Comparison of ENCODE assay signal across 20 cellular contexts in genomic region chr3:10873415-10873814, GRCh38. TPM values are rescaled to one million over a fixed set of nuclear protein-coding genes. Genes with fewer than 3 reads are reported as not detected.
A peak's percentile ranks its signal among the peaks of the same experiment; 100 is the strongest.
DNase-seq lines count a peak whose midpoint lies in the region; ATAC-seq, FAIRE-seq and TF ChIP-seq lines count a peak whose summit lies in the region.
"Had no signal": no experiment of that assay in that cellular context is flagged by ENCODE, and none has a peak within 500 bp of the region (broad histone marks: within the 10 kb centered on the region; RNA-seq: fewer than 3 reads in every experiment).

No MANE protein-coding gene starts in this region.

- no peak overlapping the region for H2BK20ac ChIP-seq in H1 (ENCODE audit: low read length)

- H3K23ac ChIP-seq in H1 (ENCODE audit: insufficient read length), result no peak overlapping the region

- H3K56ac ChIP-seq in H1 (replicated peaks; ENCODE audit: insufficient read length, low read depth, low read length), result no peak overlapping the region

- H3K36me3 ChIP-seq in H1 (ENCODE audit: control insufficient read depth in 2 of 4, insufficient read depth in 4 of 4, low read length in 3 of 4), result no peaks in the 10 kb centered on the region
- no peaks in the 10 kb centered on the region for H3K36me3 ChIP-seq in naive thymus-derived CD4-positive, alpha-beta T cell (ENCODE audit: control insufficient read depth in 2 of 3, insufficient read depth in 3 of 3, low read length in 3 of 3)

- H4K91ac ChIP-seq in H1 (replicated peaks; ENCODE audit: insufficient read length, low read length), result no peak overlapping the region

- no peak overlapping the region for H2BK5ac ChIP-seq in H1 (ENCODE audit: low read depth, low read length)

- H3K79me1 ChIP-seq in H1 (ENCODE audit: low read depth, low read length), result no peaks in the 10 kb centered on the region

- no peaks in the 10 kb centered on the region for H3K4me1 ChIP-seq in H1 (replicated peaks in 1 of 4; ENCODE audit: control insufficient read depth in 3 of 4, insufficient read depth in 4 of 4, low read length in 3 of 4)
- H3K4me1 ChIP-seq in naive thymus-derived CD4-positive, alpha-beta T cell (ENCODE audit: control insufficient read depth in 2 of 2, insufficient read depth in 2 of 2, low read length in 2 of 2), result no peaks in the 10 kb centered on the region
- H3K4me1 ChIP-seq: A549, Caco-2 had no signal

- no peak overlapping the region for H3K4me3 Mint-ChIP-seq in stimulated activated naive CD8-positive, alpha-beta T cell treated with anti-CD3 and anti-CD28 coated beads, Interleukin-15, amount 100 ng/mL, for 72 hours
- H3K4me3 Mint-ChIP-seq in naive thymus-derived CD4-positive, alpha-beta T cell, result no peak overlapping the region
- H3K4me3 Mint-ChIP-seq: CD4-positive, CD25-positive, alpha-beta regulatory T cell; CD8-positive, alpha-beta T cell; H9 had no signal

- H3K4me1 Mint-ChIP-seq in stimulated activated naive CD8-positive, alpha-beta T cell treated with anti-CD3 and anti-CD28 coated beads, Interleukin-15, amount 100 ng/mL, for 72 hours, result no peaks in the 10 kb centered on the region
- peaks cover 0 to 2% (median 0%) of the 10 kb centered on the region in 7 donors for H3K4me1 Mint-ChIP-seq in naive thymus-derived CD4-positive, alpha-beta T cell
- H3K4me1 Mint-ChIP-seq: CD4-positive, CD25-positive, alpha-beta regulatory T cell had no signal

- no peak overlapping the region for H4K5ac ChIP-seq in H1 (ENCODE audit: insufficient read length, low read depth, low read length)

- H3K18ac ChIP-seq in H1 (ENCODE audit: extremely low read depth, low read length), result no peak overlapping the region

- H2BK120ac ChIP-seq in H1 (replicated peaks; ENCODE audit: low read depth, low read length), result no peak overlapping the region

- H3K9ac ChIP-seq in H1 (replicated peaks in 1 of 4; ENCODE audit: extremely low read depth in 1 of 4, low read depth in 3 of 4, low read length in 3 of 4), result no peak overlapping the region

- no peak overlapping the region for H3K14ac ChIP-seq in H1 (ENCODE audit: insufficient read length)

- H3K23me2 ChIP-seq in H1 (ENCODE audit: low read depth, low read length), result peaks cover 2% of the 10 kb centered on the region; the same call in 1 of the 2 replicates

- no peak overlapping the region for H3K4ac ChIP-seq in H1 (replicated peaks; ENCODE audit: insufficient read length, low read depth, low read length)

- H2BK12ac ChIP-seq in H1 (ENCODE audit: low read depth, low read length), result no peak overlapping the region

- H2AK5ac ChIP-seq in H1 (ENCODE audit: low read depth, low read length), result no peak overlapping the region

- H3K27me3 ChIP-seq in H1 (replicated peaks in 1 of 4; ENCODE audit: control insufficient read depth in 3 of 4, extremely low read depth in 1 of 4, insufficient read depth in 3 of 4, low read length in 3 of 4), result peaks cover 41 to 88% (median 74%) of the 10 kb centered on the region in 4 experiments
- H3K27me3 ChIP-seq in naive thymus-derived CD4-positive, alpha-beta T cell (ENCODE audit: control insufficient read depth in 2 of 2, insufficient read depth in 2 of 2, low read length in 2 of 2), result no peaks in the 10 kb centered on the region

- H4K8ac ChIP-seq in H1 (ENCODE audit: extremely low read depth, insufficient read depth, low read length), result no peak overlapping the region

- no peak overlapping the region for H3K27ac ChIP-seq in H1 (ENCODE audit: low read depth, low read length)
- H3K27ac ChIP-seq in naive thymus-derived CD4-positive, alpha-beta T cell (ENCODE audit: low read depth, low read length), result no peak overlapping the region
- H3K27ac ChIP-seq: A549, C4-2B had no signal

- DNase-seq in stimulated activated naive CD8-positive, alpha-beta T cell treated with anti-CD3 and anti-CD28 coated beads, Interleukin-15, amount 100 ng/mL, for 72 hours, result no peak
- DNase-seq in stimulated activated naive CD8-positive, alpha-beta T cell treated with anti-CD3 and anti-CD28 coated beads, Interleukin-15, Interleukin-2, amounts not matched to agents 100 U/mL and 50 U/mL, for 24 hours, result no peak
- DNase-seq in H1 (ENCODE audit: low read depth in 1 of 2, low spot score in 2 of 2) (no peak), ACHN (no peak), NCI-H69 (lab: John Stamatoyannopoulos, UW) (no peak)
- no peak for DNase-seq in naive thymus-derived CD4-positive, alpha-beta T cell
- DNase-seq: 8988T; Caco-2; CD4-positive, CD25-positive, alpha-beta regulatory T cell; CD8-positive, alpha-beta T cell; DMS153; DND-41; H9 had no signal

- POLR2A ChIA-PET in H1 (lab: Charles Lee; ENCODE audit: partially characterized antibody), result no interaction called here
- POLR2A ChIA-PET in naive thymus-derived CD4-positive, alpha-beta T cell (lab: Charles Lee), result no interaction called here

- 89 to 100% methylated on average over 4 to 5 of the region's 5 CpGs for WGBS in H1 (ENCODE audit: extremely low coverage in 1 of 2, insufficient coverage in 1 of 2, insufficient read length in 1 of 2, insufficient replicate concordance in 2 of 2, low coverage in 1 of 2, low lambda C conversion rate in 2 of 2, missing lambda C conversion rate in 1 of 2), 2 experiments

- H3K36me3 Mint-ChIP-seq in naive thymus-derived CD4-positive, alpha-beta T cell, result no peaks in the 10 kb centered on the region
- H3K36me3 Mint-ChIP-seq: CD4-positive, CD25-positive, alpha-beta regulatory T cell; CD8-positive, alpha-beta T cell had no signal

- no peaks in the 10 kb centered on the region for H3K9me3 ChIP-seq in H1 (ENCODE audit: insufficient read depth in 2 of 2, low read depth in 1 of 2, low read length in 1 of 2)
- H3K9me3 ChIP-seq in naive thymus-derived CD4-positive, alpha-beta T cell (ENCODE audit: control insufficient read depth in 2 of 3, low read length in 3 of 3), result no peaks in the 10 kb centered on the region
- H3K9me3 ChIP-seq: A549, Caco-2 had no signal

- H3K4me3 ChIP-seq in H1 (ENCODE audit: extremely low read depth in 1 of 4, insufficient read depth in 2 of 4, low read depth in 3 of 4, low read length in 4 of 4), result no peak overlapping the region
- no peak overlapping the region for H3K4me3 ChIP-seq in naive thymus-derived CD4-positive, alpha-beta T cell (ENCODE audit: low read length)
- H3K4me3 ChIP-seq: A549 had no signal

- H4K20me1 ChIP-seq in H1 (replicated peaks in 1 of 2; ENCODE audit: control insufficient read depth in 1 of 2, insufficient read depth in 2 of 2, low read length in 2 of 2), result peaks cover 0 to 4% of the 10 kb centered on the region in 2 experiments

- no peak for FAIRE-seq in H1 (lab: Jason Lieb, UNC)
- FAIRE-seq: A549, G401.6, GM12892 had no signal

- intact Hi-C loops in naive thymus-derived CD4-positive, alpha-beta T cell (cut with micrococcal nuclease), result no loop called here

- in situ Hi-C loops in ACHN (cut with HindIII; ENCODE audit: low pct_ligation_motif_present, low pct_unique_long_range_greater_than_20kb, low sequenced_read_pairs), result no loop called here

- no peak overlapping the region for H2AFZ ChIP-seq in H1 (ENCODE audit: low read length)

- no peak overlapping the region for H3K4me2 ChIP-seq in H1 (ENCODE audit: insufficient read depth in 1 of 2, low read depth in 2 of 2, low read length in 2 of 2)
- H3K4me2 ChIP-seq: A549 had no signal

- H3K9me3 Mint-ChIP-seq in stimulated activated naive CD8-positive, alpha-beta T cell treated with anti-CD3 and anti-CD28 coated beads, Interleukin-15, amount 100 ng/mL, for 72 hours, result no peaks in the 10 kb centered on the region
- H3K9me3 Mint-ChIP-seq in naive thymus-derived CD4-positive, alpha-beta T cell, result peaks cover 0 to 7% (median 0%) of the 10 kb centered on the region in 11 donors
- H3K9me3 Mint-ChIP-seq: CD8-positive, alpha-beta T cell; H9 had no signal

- no peak overlapping the region for H2BK15ac ChIP-seq in H1 (ENCODE audit: low read length)

- TF ChIP-seq POLR2A in H1 (IDR thresholded peaks at IDR 0.05; ENCODE audit: control extremely low read depth in 1 of 2, low read depth in 2 of 2, low read length in 2 of 2), result no peak

- H3K79me2 ChIP-seq in H1 (ENCODE audit: control insufficient read depth in 1 of 2, insufficient read depth in 2 of 2, low read length in 2 of 2), result no peaks in the 10 kb centered on the region

- peak; percentile 33 for ATAC-seq in stimulated activated naive CD8-positive, alpha-beta T cell treated with anti-CD3 and anti-CD28 coated beads, Interleukin-15, amount 100 ng/mL, for 72 hours
- no peak for ATAC-seq in stimulated activated naive CD8-positive, alpha-beta T cell treated with anti-CD3 and anti-CD28 coated beads, Interleukin-15, Interleukin-2, amounts not matched to agents 100 U/mL and 50 U/mL, for 24 hours
- ATAC-seq in naive thymus-derived CD4-positive, alpha-beta T cell, result peak; percentile 36
- no peak for ATAC-seq in HG03196 (IDR thresholded peaks at IDR 0.05; ENCODE audit: unreplicated experiment)
- ATAC-seq: A549; CD8-positive, alpha-beta T cell; HCT116 had no signal

- TF ChIP-seq EP300 in H1 (IDR thresholded peaks at IDR 0.05; ENCODE audit: borderline replicate concordance in 1 of 2, low read depth in 2 of 2, low read length in 2 of 2), result no peak

- no peak for TF ChIP-seq CTCF in H1 (IDR thresholded peaks at IDR 0.05; ENCODE audit: control extremely low read depth in 1 of 3, insufficient read depth in 1 of 3, low read depth in 1 of 3, low read length in 3 of 3)

- TF ChIP-seq RAD21 in H1 (IDR thresholded peaks at IDR 0.05 in 1 of 2, conservative IDR thresholded peaks at IDR 0.05 in 1 of 2; ENCODE audit: low read depth in 2 of 2, low read length in 2 of 2), result no peak

- CTCF ChIA-PET in H1 (lab: Charles Lee; ENCODE audit: partially characterized antibody), result interaction anchor here (0.6 to 1.5 kb wide), 3 partner anchors 11 to 100 kb away, joined by 3 to 4 read pairs (median 3); no protein-coding TSS in a partner anchor
- CTCF ChIA-PET in naive thymus-derived CD4-positive, alpha-beta T cell (lab: Charles Lee), result no interaction called here

- peaks cover 7% of the 10 kb centered on the region for H3K27me3 Mint-ChIP-seq in stimulated activated naive CD8-positive, alpha-beta T cell treated with anti-CD3 and anti-CD28 coated beads, Interleukin-15, amount 100 ng/mL, for 72 hours
- H3K27me3 Mint-ChIP-seq in naive thymus-derived CD4-positive, alpha-beta T cell, result peaks cover 3 to 37% (median 18%) of the 10 kb centered on the region in 5 donors

- H3K27ac Mint-ChIP-seq in stimulated activated naive CD8-positive, alpha-beta T cell treated with anti-CD3 and anti-CD28 coated beads, Interleukin-15, amount 100 ng/mL, for 72 hours, result peak overlapping the region in 1 of 2 donors; percentile 30
- H3K27ac Mint-ChIP-seq in naive thymus-derived CD4-positive, alpha-beta T cell, result no peak overlapping the region
- H3K27ac Mint-ChIP-seq: CD8-positive, alpha-beta T cell; H9 had no signal

RNA-seq across cellular contexts. Expression of gene SLC6A11, which starts 57.4 kb away (rescaled TPM):
- 0.78 and 0.88 TPM in 2 replicates for total RNA-seq in H1 (2021; fragmentation: NEBNext Ultra II Directional; extraction: Animal tissue kit (Norgen Biotek cat#: 25700))
- polyA plus RNA-seq in H1 (2011; rRNA removed), result 1.3 and 1.5 TPM in 2 replicates
- 1.1 TPM for polyA plus RNA-seq in H1 (2011; cell fraction: cytosol; rRNA removed)
- 2.3 TPM for polyA plus RNA-seq in H1 (2011; cell fraction: nucleus; rRNA removed)
- polyA plus RNA-seq in H1 (2012, experiment 1 of 2), result 0.78 to 1.3 TPM (median 1.1 TPM) in 4 replicates
- 0.51 TPM for polyA plus RNA-seq in H1 (2012, experiment 2 of 2)
- polyA plus RNA-seq in H1 (2013, experiment 1 of 2), result 0.67 TPM
- 0.64 TPM for polyA plus RNA-seq in H1 (2013, experiment 2 of 2)
- 0.73 and 1.4 TPM in 2 replicates for polyA minus RNA-seq in H1 (2011; rRNA and poly(A)+ RNA removed)
- polyA minus RNA-seq in H1 (2011; cell fraction: cytosol; rRNA and poly(A)+ RNA removed), result 0.29 TPM
- polyA minus RNA-seq in H1 (2011; cell fraction: nucleus; rRNA and poly(A)+ RNA removed), result 1.6 TPM
- total RNA-seq in naive thymus-derived CD4-positive, alpha-beta T cell, result not detected
- polyA plus RNA-seq in naive thymus-derived CD4-positive, alpha-beta T cell, result not detected
- total RNA-seq: Caco-2; CD4-positive, CD25-positive, alpha-beta regulatory T cell; CD8-positive, alpha-beta T cell had no signal
- polyA plus RNA-seq: BJ; CD4-positive, CD25-positive, alpha-beta regulatory T cell had no signal

Comparison
In these comparisons a context has a peak if more than half of its experiments do, and no peak if none do; other contexts are left out.
1. ATAC-seq: peak in stimulated activated naive CD8-positive, alpha-beta T cell treated with anti-CD3 and anti-CD28 coated beads, Interleukin-15, amount 100 ng/mL, for 72 hours (single experiment) and naive thymus-derived CD4-positive, alpha-beta T cell (single experiment); none in stimulated activated naive CD8-positive, alpha-beta T cell treated with anti-CD3 and anti-CD28 coated beads, Interleukin-15, Interleukin-2, amounts not matched to agents 100 U/mL and 50 U/mL, for 24 hours (single experiment) and HG03196 (single experiment).